Comparison of ENCODE assay signal across 8 cellular contexts in the genomic region with DNA sequence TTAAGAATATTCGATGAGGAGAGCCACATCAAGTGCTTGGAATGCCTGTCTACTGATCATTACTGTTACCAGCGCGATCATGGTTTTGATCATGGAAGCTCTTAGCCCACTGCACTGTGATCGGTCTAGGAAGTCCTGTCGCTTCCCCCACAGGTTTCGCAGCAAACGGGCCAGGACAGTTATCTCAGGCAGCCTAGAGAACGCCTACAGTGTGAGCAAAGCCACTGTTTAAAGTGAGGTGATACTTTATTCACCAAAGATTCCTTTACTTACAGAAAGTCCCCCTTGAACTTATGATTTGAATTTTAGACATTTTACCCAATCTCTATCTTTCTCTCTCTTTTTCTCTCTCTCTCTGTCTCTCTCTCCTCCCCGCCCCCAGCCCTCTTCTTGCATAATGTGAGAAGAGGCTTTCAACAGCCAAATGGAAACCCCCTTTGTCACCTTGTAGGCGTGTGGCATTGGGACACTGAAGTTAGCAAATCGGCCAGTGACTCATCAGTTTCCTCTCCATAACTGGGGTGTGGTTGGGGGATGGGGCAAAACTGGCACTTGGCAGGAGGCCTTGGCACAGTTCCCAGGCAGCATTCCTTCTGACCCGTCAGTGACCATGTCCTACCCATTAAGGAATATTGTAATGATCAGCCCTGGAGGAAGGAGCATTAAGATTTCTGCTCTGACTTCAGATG.
DNase-seq lines count a peak whose midpoint lies in the region; ATAC-seq lines count a peak whose summit lies in the region.

No MANE protein-coding gene starts in this region.

- DNase-seq in Daoy (ENCODE audit: low read depth), result peak; percentile 97
- DNase-seq in HuH-7.5 (ENCODE audit: low spot score), result peak; percentile 47
- peak; percentile 37 for DNase-seq in UCSD-AML1 (lab: John Stamatoyannopoulos, UW; ENCODE audit: unreplicated experiment)
- peak; percentile 60 for DNase-seq in brain pericyte (ENCODE audit: low read depth, low spot score)
- DNase-seq in kidney tubule cell (ENCODE audit: low spot score), result peak; percentile 99
- peak; percentile 84 for DNase-seq in stimulated activated CD4-positive, alpha-beta T cell treated with anti-CD3 and anti-CD28 coated beads, Interleukin-4, amount 100 ng/mL, for 1 hour
- no peak for DNase-seq in NCI-H2107 treated with DMSO at 0.1 percent for 48 hours (lab: John Stamatoyannopoulos, UW; ENCODE audit: unreplicated experiment)

- ATAC-seq in GM21529 (IDR thresholded peaks at IDR 0.05; ENCODE audit: unreplicated experiment), result peak; percentile 76
